20 cellular contexts compared by ENCODE assay signal in genomic region chr4:145535202-145535601, GRCh38. TPM values are rescaled to one million over a fixed set of nuclear protein-coding genes. Genes with fewer than 3 reads are reported as not detected.
DNase-seq lines count a peak whose midpoint lies in the region; ATAC-seq, FAIRE-seq and TF ChIP-seq lines count a peak whose summit lies in the region.
"Had no signal": no experiment of that assay in that cellular context is flagged by ENCODE, and none has a peak within 500 bp of the region (broad histone marks: within the 10 kb centered on the region; RNA-seq: fewer than 3 reads in every experiment).

No MANE protein-coding gene starts in this region.

- FAIRE-seq in HepG2 (lab: Jason Lieb, UNC), result no peak
- FAIRE-seq in keratinocyte (lab: Jason Lieb, UNC), result no peak
- FAIRE-seq: GM12891, GM19239 had no signal

- CTCF ChIA-PET in HepG2 (lab: Yijun Ruan, JAX; ENCODE audit: low intra/inter-chr PET ratio, low total read pairs) (interaction anchor here (0.6 kb wide), 1 partner anchor 301 kb away, joined by 4 read pairs; no protein-coding TSS in a partner anchor), PC-9 (lab: Charles Lee) (no interaction called here)

- peaks cover 0 to 9% of the 10 kb centered on the region in 2 experiments; a peak in 2 of 5 replicates for H3K36me3 ChIP-seq in HepG2 (replicated peaks in 1 of 2; ENCODE audit: control insufficient read depth in 1 of 2, insufficient read depth in 2 of 2, low read length in 2 of 2)
- H3K36me3 ChIP-seq in right lobe of liver, result no peaks in the 10 kb centered on the region
- no peaks in the 10 kb centered on the region for H3K36me3 ChIP-seq in PC-9 (ENCODE audit: low read depth)
- H3K36me3 ChIP-seq in keratinocyte (ENCODE audit: control insufficient read depth in 2 of 2, extremely low read depth in 1 of 2, insufficient read depth in 2 of 2, low read length in 2 of 2), result peaks cover 4 to 6% of the 10 kb centered on the region in 2 experiments

- H4K20me1 ChIP-seq in HepG2 (ENCODE audit: insufficient read depth, low read length) (no peaks in the 10 kb centered on the region), PC-9 (ENCODE audit: insufficient read depth) (no peaks in the 10 kb centered on the region), keratinocyte (ENCODE audit: control insufficient read depth, extremely low read depth, insufficient read depth, low read length) (no peaks in the 10 kb centered on the region)

- POLR2A ChIA-PET in HepG2 (lab: Yijun Ruan, JAX) (no interaction called here), PC-9 (lab: Charles Lee; ENCODE audit: unreplicated experiment) (no interaction called here)

- H3K9me3 ChIP-seq in HepG2 (ENCODE audit: low read length), result no peaks in the 10 kb centered on the region
- no peaks in the 10 kb centered on the region for H3K9me3 ChIP-seq in right lobe of liver
- H3K9me3 ChIP-seq in PC-9 (ENCODE audit: insufficient read depth, low read depth), result no peaks in the 10 kb centered on the region
- no peaks in the 10 kb centered on the region for H3K9me3 ChIP-seq in keratinocyte (ENCODE audit: control insufficient read depth, low read depth, low read length)

- no TSS peak for BruUV-seq in HepG2 (replicated peaks; lab: Mats Ljungman, UMichigan)
- BruUV-seq in PC-9 (replicated peaks; lab: Mats Ljungman, UMichigan), result no TSS peak

- H2AFZ ChIP-seq in HepG2 (ENCODE audit: low read length) (no peak overlapping the region), PC-9 (no peak overlapping the region), keratinocyte (ENCODE audit: control insufficient read depth, low read length) (no peak overlapping the region)

- no peak for TF ChIP-seq RAD21 in HepG2 (CRISPR knock-in tag; IDR thresholded peaks at IDR 0.05)

- TF ChIP-seq POLR2A in HepG2 (IDR thresholded peaks at IDR 0.05; ENCODE audit: insufficient read depth in 1 of 2, low read depth in 2 of 2, low read length in 2 of 2) (no peak), right lobe of liver (IDR thresholded peaks at IDR 0.05) (no peak)

- no peaks in the 10 kb centered on the region for H3K4me1 ChIP-seq in HepG2 (ENCODE audit: insufficient read depth, low read length)
- no peaks in the 10 kb centered on the region for H3K4me1 ChIP-seq in right lobe of liver
- H3K4me1 ChIP-seq in PC-9 (replicated peaks; ENCODE audit: insufficient read depth), result peaks cover 14% of the 10 kb centered on the region
- peaks cover 12% of the 10 kb centered on the region for H3K4me1 ChIP-seq in keratinocyte (ENCODE audit: control insufficient read depth, extremely low read depth, insufficient read depth, low read length)

- WGBS in HepG2 (ENCODE audit: low lambda C conversion rate), result 95% methylated on average over 1 of the region's 1 CpG
- 89% methylated on average over 1 of the region's 1 CpG for WGBS in right lobe of liver (ENCODE audit: insufficient coverage, low coverage, low lambda C conversion rate, missing lambda C conversion rate)

- in situ Hi-C loops in HepG2 (cut with HindIII; ENCODE audit: extremely low pct_ligation_motif_present, low pct_unique_long_range_greater_than_20kb), result no loop called here

- H3K9me1 ChIP-seq in keratinocyte (ENCODE audit: control insufficient read depth, extremely low read depth, insufficient read depth, low read length), result no peaks in the 10 kb centered on the region

- H3K79me2 ChIP-seq in HepG2 (ENCODE audit: insufficient read depth, low read length) (no peaks in the 10 kb centered on the region), PC-9 (ENCODE audit: low read depth) (no peaks in the 10 kb centered on the region), keratinocyte (ENCODE audit: control insufficient read depth, insufficient read depth, low read length) (no peaks in the 10 kb centered on the region)

- intact Hi-C loops in HepG2 (cut with micrococcal nuclease; ENCODE audit: unreplicated experiment), result no loop called here
- intact Hi-C loops in right lobe of liver (cut with DNase I), result no loop called here
- intact Hi-C loops in PC-9 (cut with micrococcal nuclease; ENCODE audit: unreplicated experiment), result no loop called here

- H3K9ac ChIP-seq in HepG2 (ENCODE audit: insufficient read depth, low read depth, low read length) (no peak overlapping the region), keratinocyte (ENCODE audit: control insufficient read depth, extremely low read depth, insufficient read depth, low read length) (no peak overlapping the region)
- H3K9ac ChIP-seq: KMS-11 had no signal

- no peak for TF ChIP-seq EP300 in HepG2 (IDR thresholded peaks at IDR 0.05; ENCODE audit: low read depth in 2 of 2, low read length in 2 of 2)
- TF ChIP-seq EP300 in HepG2 (CRISPR knock-in tag; IDR thresholded peaks at IDR 0.05; ENCODE audit: borderline replicate concordance), result no peak

- no peak for ATAC-seq in HepG2
- no peak for ATAC-seq in right lobe of liver
- no peak for ATAC-seq in GM18861 (IDR thresholded peaks at IDR 0.05; ENCODE audit: unreplicated experiment)

- H3K27ac ChIP-seq in HepG2 (ENCODE audit: extremely low read length, insufficient read depth, low read length), result no peak overlapping the region
- no peak overlapping the region for H3K27ac ChIP-seq in right lobe of liver
- H3K27ac ChIP-seq in PC-9, result peak overlapping the region; percentile 76
- peak overlapping the region; percentile 10 for H3K27ac ChIP-seq in keratinocyte (ENCODE audit: control insufficient read depth, insufficient read depth, low read length)
- H3K27ac ChIP-seq: KMS-11 had no signal

- DNase-seq in HepG2 (ENCODE audit: low spot score), result peak; percentile 9
- DNase-seq in right lobe of liver, result no peak
- peak in 1 of 2 experiments; percentile 70 for DNase-seq in PC-9
- DNase-seq in keratinocyte (ENCODE audit: low read depth, low spot score), result no peak
- DNase-seq in pons (ENCODE audit: low spot score), result no peak
- DNase-seq in AG08395 (ENCODE audit: low spot score), result no peak
- DNase-seq: 8988T; ACHN; C1 segment of cervical spinal cord; CD4-positive, alpha-beta memory T cell; DMS79; GOT3; HCEC 1CT; HFFc6 had no signal

- TF ChIP-seq CTCF in HepG2 (CRISPR knock-in tag; IDR thresholded peaks at IDR 0.05), result no peak
- no peak for TF ChIP-seq CTCF in right lobe of liver (IDR thresholded peaks at IDR 0.05)
- no peak for TF ChIP-seq CTCF in PC-9 (conservative IDR thresholded peaks at IDR 0.05)
- no peak for TF ChIP-seq CTCF in keratinocyte (optimal IDR thresholded peaks at IDR 0.05 in 1 of 3, IDR thresholded peaks at IDR 0.05 in 1 of 3, conservative IDR thresholded peaks at IDR 0.05 in 1 of 3; ENCODE audit: extremely low read depth in 1 of 3, insufficient read depth in 2 of 3, low read length in 3 of 3)

- H3K27me3 ChIP-seq in HepG2 (ENCODE audit: control insufficient read depth in 1 of 2, insufficient read depth in 2 of 2, low read length in 2 of 2) (no peaks in the 10 kb centered on the region), right lobe of liver (no peaks in the 10 kb centered on the region), PC-9 (ENCODE audit: insufficient read depth, low read depth) (no peaks in the 10 kb centered on the region), keratinocyte (ENCODE audit: control insufficient read depth, extremely low read depth, insufficient read depth, low read length) (no peaks in the 10 kb centered on the region)

- H3K4me2 ChIP-seq in HepG2 (ENCODE audit: low read depth, low read length) (no peak overlapping the region), PC-9 (no peak overlapping the region), keratinocyte (ENCODE audit: control insufficient read depth, extremely low read depth, insufficient read depth, low read depth, low read length) (no peak overlapping the region)
- H3K4me2 ChIP-seq: KMS-11 had no signal

- dilution Hi-C loops in keratinocyte (cut with MboI; ENCODE audit: extremely low pct_ligation_motif_present, low sequenced_read_pairs), result no loop called here

- no peaks in the 10 kb centered on the region for H3K9me2 ChIP-seq in PC-9 (ENCODE audit: insufficient read depth)

- no peak overlapping the region for H3K4me3 ChIP-seq in HepG2 (replicated peaks in 1 of 3; ENCODE audit: insufficient read depth in 1 of 3, low read depth in 2 of 3, low read length in 3 of 3)
- no peak overlapping the region for H3K4me3 ChIP-seq in right lobe of liver
- no peak overlapping the region for H3K4me3 ChIP-seq in PC-9
- no peak overlapping the region for H3K4me3 ChIP-seq in keratinocyte (ENCODE audit: control insufficient read depth in 2 of 3, extremely low read depth in 1 of 3, insufficient read depth in 2 of 3, low read depth in 1 of 3, low read length in 3 of 3)

- H3F3A ChIP-seq in PC-9 (ENCODE audit: insufficient read depth, low read depth), result no peaks in the 10 kb centered on the region

RNA-seq across cellular contexts. Expression of gene SMAD1, which starts 53.5 kb away (rescaled TPM):
- 12.7 and 14.0 TPM in 2 replicates for total RNA-seq in HepG2 (2016; rRNA removed; fragmentation: Illumina TruSeq; extraction: Trizol)
- 15.1 and 19.1 TPM in 2 replicates for total RNA-seq in HepG2 (2016; cell fraction: cytosol; rRNA removed; fragmentation: Illumina TruSeq; extraction: Trizol; ENCODE audit: low read depth)
- total RNA-seq in HepG2 (2016; cell fraction: insoluble cytoplasmic fraction; rRNA removed; fragmentation: Illumina TruSeq; extraction: Trizol), result 12.3 and 13.8 TPM in 2 replicates
- total RNA-seq in HepG2 (2016; cell fraction: membrane; rRNA removed; fragmentation: Illumina TruSeq; extraction: Trizol), result 9.1 and 10.3 TPM in 2 replicates
- total RNA-seq in HepG2 (2016; cell fraction: nucleus; rRNA removed; fragmentation: Illumina TruSeq; extraction: Trizol), result 14.5 and 15.4 TPM in 2 replicates
- 11.8 and 16.6 TPM in 2 replicates for polyA plus RNA-seq in HepG2 (2011; rRNA removed)
- 10.9 and 13.7 TPM in 2 replicates for polyA plus RNA-seq in HepG2 (2011; cell fraction: cytosol; rRNA removed)
- 7.6 and 7.8 TPM in 2 replicates for polyA plus RNA-seq in HepG2 (2011; cell fraction: nucleus; rRNA removed)
- 6.8 and 7.9 TPM in 2 replicates for polyA plus RNA-seq in HepG2 (2012)
- polyA plus RNA-seq in HepG2 (2016; cell fraction: cytosol; fragmentation: Illumina TruSeq; extraction: Trizol; ENCODE audit: low read depth), result 1.1 and 1.3 TPM in 2 replicates
- polyA plus RNA-seq in HepG2 (2016; cell fraction: insoluble cytoplasmic fraction; fragmentation: Illumina TruSeq; extraction: Trizol; ENCODE audit: low read depth), result 13.0 and 14.5 TPM in 2 replicates
- polyA plus RNA-seq in HepG2 (2016; cell fraction: membrane; fragmentation: Illumina TruSeq; extraction: Trizol; ENCODE audit: low read depth), result 3.0 and 4.1 TPM in 2 replicates
- 7.4 and 7.8 TPM in 2 replicates for polyA plus RNA-seq in HepG2 (2016; cell fraction: nucleus; fragmentation: Illumina TruSeq; extraction: Trizol; ENCODE audit: insufficient read depth, low read depth)
- polyA minus RNA-seq in HepG2 (2011; rRNA and poly(A)+ RNA removed; ENCODE audit: low replicate concordance), result 19.7 and 28.1 TPM in 2 replicates
- polyA minus RNA-seq in HepG2 (2011; cell fraction: cytosol; rRNA and poly(A)+ RNA removed), result 8.4 and 8.6 TPM in 2 replicates
- 29.1 and 30.5 TPM in 2 replicates for polyA minus RNA-seq in HepG2 (2011; cell fraction: nucleus; rRNA and poly(A)+ RNA removed)
- 10 to 100 TPM; 12.4 to 30.5 (median 18.4) TPM for total RNA-seq in right lobe of liver
- total RNA-seq in PC-9 (2021), result 15.1 and 16.1 TPM in 2 replicates
- 31.9 to 39.2 TPM (median 33.5 TPM) in 3 replicates for polyA plus RNA-seq in keratinocyte
- polyA plus RNA-seq in keratinocyte (2011; ENCODE audit: low read depth), result 11.6 TPM
- polyA plus RNA-seq in keratinocyte (2011; cell fraction: cytosol; rRNA removed), result 22.5 and 30.9 TPM in 2 replicates
- 37.3 and 42.7 TPM in 2 replicates for polyA plus RNA-seq in keratinocyte (2011; cell fraction: nucleus; rRNA removed)
- polyA plus RNA-seq in keratinocyte (2012; ENCODE audit: low replicate concordance), result 12.5 and 18.1 TPM in 2 replicates
- polyA minus RNA-seq in keratinocyte, result 29.3 to 39.9 TPM (median 34.1 TPM) in 3 replicates
- polyA minus RNA-seq in keratinocyte (2011; cell fraction: cytosol; rRNA and poly(A)+ RNA removed), result 17.1 TPM
- 27.4 and 40.8 TPM in 2 replicates for polyA minus RNA-seq in keratinocyte (2011; cell fraction: nucleus; rRNA and poly(A)+ RNA removed)
- total RNA-seq: B cell had no signal
- polyA plus RNA-seq: IgD-negative memory B cell had no signal

Comparison
In these comparisons a context has a peak if more than half of its experiments do, and no peak if none do; other contexts are left out.
1. H3K27ac ChIP-seq: peak in PC-9 (single experiment) and keratinocyte (single experiment); none in HepG2 (single experiment) and right lobe of liver (0 of 3).